In genomic region chr5:86617309-86617755, GRCh38 we compare ENCODE assay signal across 8 cellular contexts. TPM values are rescaled to one million over a fixed set of nuclear protein-coding genes. Genes with fewer than 3 reads are reported as not detected.
DNase-seq lines count a peak whose midpoint lies in the region; ATAC-seq and TF ChIP-seq lines count a peak whose summit lies in the region.

No MANE protein-coding gene starts in this region.

- peaks cover 9% of the 10 kb centered on the region for H3K27me3 Mint-ChIP-seq in activated T-helper 17 cell treated with anti-CD3 and anti-CD28 coated beads, Interleukin-2, amount 50 U/mL, for 72 hours

- H3K36me3 Mint-ChIP-seq in activated T-helper 17 cell treated with anti-CD3 and anti-CD28 coated beads, Interleukin-2, amount 50 U/mL, for 72 hours (ENCODE audit: low read depth), result peaks cover 51% of the 10 kb centered on the region

- no peak for TF ChIP-seq POLR2A in upper lobe of left lung (IDR thresholded peaks at IDR 0.05)

- H3K9me3 Mint-ChIP-seq in activated T-helper 17 cell treated with anti-CD3 and anti-CD28 coated beads, Interleukin-2, amount 50 U/mL, for 72 hours, result peaks cover 5% of the 10 kb centered on the region

- H3K27me3 ChIP-seq in heart right ventricle (peaks cover 0 to 3% (median 0%) of the 10 kb centered on the region in 7 donors), mucosa of stomach (ENCODE audit: control insufficient read depth, insufficient read depth, low read length) (no peaks in the 10 kb centered on the region), upper lobe of left lung (no peaks in the 10 kb centered on the region)

- TF ChIP-seq CTCF in heart right ventricle (IDR thresholded peaks at IDR 0.05) (no peak), upper lobe of left lung (IDR thresholded peaks at IDR 0.05) (no peak)

- intact Hi-C loops in heart right ventricle (cut with DNase I), result no loop called here
- intact Hi-C loops in Right ventricle myocardium superior (cut with DNase I), result no loop called here

- WGBS in heart right ventricle, 2 donors, result 64 to 70% methylated on average over 6 of the region's 6 CpGs
- WGBS in upper lobe of left lung, 2 donors, result 62 to 71% methylated on average over 6 of the region's 6 CpGs

- peaks cover 12% of the 10 kb centered on the region for H3K4me1 Mint-ChIP-seq in activated T-helper 17 cell treated with anti-CD3 and anti-CD28 coated beads, Interleukin-2, amount 50 U/mL, for 72 hours

- ATAC-seq in heart right ventricle (no peak), Right ventricle myocardium superior (ENCODE audit: poor library complexity) (no peak), upper lobe of left lung (ENCODE audit: low FRiP score in 2 of 2) (no peak), HG02981 (IDR thresholded peaks at IDR 0.05; ENCODE audit: unreplicated experiment) (no peak)
- ATAC-seq in activated T-helper 17 cell treated with anti-CD3 and anti-CD28 coated beads, Interleukin-2, amount 50 U/mL, for 72 hours (replicated peaks), result no peak

- H3K4me3 ChIP-seq in heart right ventricle (peak overlapping the region in 6 of 10 donors; percentile 73 to 96 (median 90)), mucosa of stomach (ENCODE audit: low read length) (peak overlapping the region; percentile 99), upper lobe of left lung (peak overlapping the region in 2 of 4 donors; percentile 93 to 97)

- no peaks in the 10 kb centered on the region for H3K9me3 ChIP-seq in heart right ventricle
- H3K9me3 ChIP-seq in mucosa of stomach (ENCODE audit: control insufficient read depth, low read length), result no peaks in the 10 kb centered on the region
- H3K9me3 ChIP-seq in upper lobe of left lung, result no peaks in the 10 kb centered on the region

- peak overlapping the region; percentile 98 for H3K4me3 Mint-ChIP-seq in activated T-helper 17 cell treated with anti-CD3 and anti-CD28 coated beads, Interleukin-2, amount 50 U/mL, for 72 hours

- no peak for TF ChIP-seq EP300 in upper lobe of left lung (IDR thresholded peaks at IDR 0.05)

- peak overlapping the region; percentile 98 for H3K27ac Mint-ChIP-seq in activated T-helper 17 cell treated with anti-CD3 and anti-CD28 coated beads, Interleukin-2, amount 50 U/mL, for 72 hours

- H3K27ac ChIP-seq in heart right ventricle (peak overlapping the region in 6 of 10 donors; percentile 94 to 98 (median 95)), upper lobe of left lung (peak overlapping the region in 3 of 4 donors; percentile 88 to 94 (median 91))

- H3K4me1 ChIP-seq in heart right ventricle, result peaks cover 0 to 22% (median 14%) of the 10 kb centered on the region in 9 donors
- H3K4me1 ChIP-seq in mucosa of stomach (ENCODE audit: control insufficient read depth, insufficient read depth, low read length), result no peaks in the 10 kb centered on the region
- H3K4me1 ChIP-seq in upper lobe of left lung, result peaks cover 4 to 12% (median 10%) of the 10 kb centered on the region in 4 donors

- H3K36me3 ChIP-seq in heart right ventricle (peaks cover 0 to 34% (median 11%) of the 10 kb centered on the region in 9 donors), mucosa of stomach (ENCODE audit: control insufficient read depth, insufficient read depth, low read length) (no peaks in the 10 kb centered on the region), upper lobe of left lung (peaks cover 7 to 30% (median 13%) of the 10 kb centered on the region in 4 donors)

- DNase-seq in heart right ventricle (no peak), Right ventricle myocardium superior (no peak), upper lobe of left lung (no peak), DMS 273 (lab: John Stamatoyannopoulos, UW; ENCODE audit: unreplicated experiment) (no peak), NCI-H1048 (lab: John Stamatoyannopoulos, UW) (no peak)

- no peak overlapping the region for H3K9ac ChIP-seq in mucosa of stomach (ENCODE audit: low read length)

RNA-seq across cellular contexts. Expression of gene COX7C, which starts 0.4 kb away (rescaled TPM):
- total RNA-seq in heart right ventricle (1,000 to 10,000 TPM; 1,444 to 2,281 (median 2,006) TPM), Right ventricle myocardium superior (2,062 TPM), upper lobe of left lung (100 to 1,000 TPM; 123 to 389 (median 296) TPM)
- 1,000 to 10,000 TPM; 1,931 to 2,559 TPM for polyA plus RNA-seq in heart right ventricle
- total RNA-seq in activated T-helper 17 cell treated with anti-CD3 and anti-CD28 coated beads, Interleukin-2, amount 50 U/mL, for 72 hours, result 100 to 1,000 TPM; 422 to 530 TPM
